Comparison of ENCODE assay signal across 9 cellular contexts in genomic region chr10:14659626-14660196, GRCh38.
DNase-seq lines count a peak whose midpoint lies in the region; ATAC-seq, FAIRE-seq and TF ChIP-seq lines count a peak whose summit lies in the region.
"Had no signal": no experiment of that assay in that cellular context is flagged by ENCODE, and none has a peak within 500 bp of the region (broad histone marks: within the 10 kb centered on the region; RNA-seq: fewer than 3 reads in every experiment).

No MANE protein-coding gene starts in this region.

- H3K4me3 Mint-ChIP-seq in memory B cell, result peak overlapping the region; percentile 61

- peaks cover 69% of the 10 kb centered on the region for H3K4me1 Mint-ChIP-seq in memory B cell

- H3K36me3 Mint-ChIP-seq in memory B cell, result peaks cover 3% of the 10 kb centered on the region

- TF ChIP-seq POLR2A in heart left ventricle (IDR thresholded peaks at IDR 0.05), result no peak

- H3K27me3 Mint-ChIP-seq in memory B cell, result no peaks in the 10 kb centered on the region

- peak in 3 of 4 donors; percentile 39 to 72 (median 51) for ATAC-seq in heart left ventricle
- peak; percentile 85 for ATAC-seq in HG03280 (IDR thresholded peaks at IDR 0.05; ENCODE audit: unreplicated experiment)
- peak; percentile 87 for ATAC-seq in memory B cell (ENCODE audit: low read depth)

- H3K36me3 ChIP-seq in heart left ventricle, result no peaks in the 10 kb centered on the region
- no peaks in the 10 kb centered on the region for H3K36me3 ChIP-seq in left ventricle myocardium inferior

- peak overlapping the region; percentile 94 for H3K27ac Mint-ChIP-seq in memory B cell

- H3K27ac ChIP-seq in heart left ventricle, result peak overlapping the region in 1 of 12 donors; percentile 60
- H3K27ac ChIP-seq in left ventricle myocardium inferior (replicated peaks), result no peak overlapping the region
- H3K27ac ChIP-seq: VCaP had no signal

- TF ChIP-seq CTCF in heart left ventricle (IDR thresholded peaks at IDR 0.05), result no peak
- TF ChIP-seq CTCF in left ventricle myocardium inferior (IDR thresholded peaks at IDR 0.05; ENCODE audit: borderline replicate concordance), result no peak

- H3K9me3 Mint-ChIP-seq in memory B cell, result no peaks in the 10 kb centered on the region

- H3K4me3 ChIP-seq in heart left ventricle (no peak overlapping the region), left ventricle myocardium inferior (no peak overlapping the region)

- H3K4me1 ChIP-seq in heart left ventricle, result peaks cover 0 to 56% (median 0%) of the 10 kb centered on the region in 12 donors
- H3K4me1 ChIP-seq in left ventricle myocardium inferior, result no peaks in the 10 kb centered on the region

- DNase-seq in heart left ventricle, result peak in 2 of 5 donors; percentile 12 to 60
- no peak for DNase-seq in left ventricle myocardium inferior
- peak; percentile 67 for DNase-seq in activated CD4-positive, alpha-beta T cell treated with anti-CD3 and anti-CD28 coated beads for 48 hours
- peak; percentile 25 to 44 for DNase-seq in memory B cell (ENCODE audit: low spot score in 2 of 2)
- no peak for DNase-seq in islet precursor cell
- no peak for DNase-seq in urothelium cell line (ENCODE audit: low spot score)
- DNase-seq in HTR-8/SVneo (ENCODE audit: insufficient read length, low spot score), result no peak

- no peak for FAIRE-seq in urothelium cell line (lab: Jason Lieb, UNC)
- FAIRE-seq in HTR-8/SVneo (lab: Jason Lieb, UNC), result no peak

- H3K9me3 ChIP-seq in heart left ventricle (no peaks in the 10 kb centered on the region), left ventricle myocardium inferior (replicated peaks) (no peaks in the 10 kb centered on the region)

- H3K27me3 ChIP-seq in heart left ventricle (no peaks in the 10 kb centered on the region), left ventricle myocardium inferior (ENCODE audit: low read depth) (peaks cover 10% of the 10 kb centered on the region)

- WGBS in heart left ventricle, 4 donors, result 71 to 84% (median 79%) methylated on average over 7 of the region's 7 CpGs

- intact Hi-C loops in heart left ventricle (cut with DNase I) (loop anchor here in 1 of 10 donors (10.0 kb wide), 1 partner anchor 95 kb away; no protein-coding TSS in a partner anchor), left ventricle myocardium inferior (cut with micrococcal nuclease) (no loop called here)

Comparison
In these comparisons a context has a peak if more than half of its experiments do, and no peak if none do; other contexts are left out.
1. DNase-seq: peak in activated CD4-positive, alpha-beta T cell treated with anti-CD3 and anti-CD28 coated beads for 48 hours (single experiment) and memory B cell (2 of 2); none in left ventricle myocardium inferior (single experiment), islet precursor cell (single experiment), urothelium cell line (single experiment) and HTR-8/SVneo (single experiment).
2. Peak in every context shown above with its lines, with median percentiles within 50 percentile points of each other: ATAC-seq.